Comparison of ENCODE assay signal across 10 cellular contexts in the genomic region with DNA sequence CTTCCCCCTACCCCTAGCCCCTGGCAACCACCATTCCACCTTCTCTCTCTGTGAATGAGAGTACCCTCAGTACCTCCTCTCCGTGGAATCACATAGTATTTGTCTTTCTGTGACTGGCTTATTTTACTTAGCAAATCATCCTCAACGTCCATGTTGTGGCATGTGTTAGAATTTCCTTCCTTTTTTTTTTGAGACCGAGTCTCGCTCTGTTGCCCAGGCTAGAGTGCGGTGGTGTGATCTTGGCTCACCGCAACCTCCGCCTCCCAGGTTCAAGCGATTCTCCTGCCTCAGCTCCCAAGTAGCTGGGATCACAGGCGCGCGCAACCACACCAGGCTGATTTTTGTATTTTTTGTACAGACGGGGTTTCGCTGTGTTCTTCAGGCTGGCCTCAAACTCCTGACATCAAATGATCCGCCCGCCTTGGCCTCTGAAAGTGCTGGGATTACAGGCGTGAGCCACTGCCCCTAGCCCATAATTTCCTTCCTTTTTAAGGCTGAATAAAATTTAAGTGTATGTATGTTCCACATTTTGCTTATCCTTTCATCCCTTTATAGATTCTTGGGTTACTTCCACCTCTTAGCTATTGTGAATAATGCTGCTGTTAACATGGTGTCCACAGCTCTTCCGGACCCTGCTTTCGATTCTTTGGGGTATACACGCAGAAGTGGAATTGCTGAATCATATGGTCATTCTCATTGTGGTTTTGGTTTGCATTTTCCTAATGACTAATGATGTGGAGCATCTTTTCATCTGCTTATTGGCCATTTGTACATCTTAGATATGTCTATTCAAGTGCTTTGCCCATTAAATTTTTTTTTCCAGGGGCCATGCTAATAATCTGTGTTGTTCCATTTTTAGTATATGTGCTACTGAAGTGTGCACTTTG. TPM values are rescaled to one million over a fixed set of nuclear protein-coding genes. Genes with fewer than 3 reads are reported as not detected.
DNase-seq lines count a peak whose midpoint lies in the region; ATAC-seq, FAIRE-seq and TF ChIP-seq lines count a peak whose summit lies in the region.
"Had no signal": no experiment of that assay in that cellular context is flagged by ENCODE, and none has a peak within 500 bp of the region (broad histone marks: within the 10 kb centered on the region; RNA-seq: fewer than 3 reads in every experiment).

No MANE protein-coding gene starts in this region.

- TF ChIP-seq EP300 in A549 (IDR thresholded peaks at IDR 0.05): no peak

- TF ChIP-seq RAD21 in A549 (conservative IDR thresholded peaks at IDR 0.05 in 1 of 2, IDR thresholded peaks at IDR 0.05 in 1 of 2): no peak

- H3K9me3 Mint-ChIP-seq in astrocyte (ENCODE audit: unreplicated experiment): peaks cover 5% of the 10 kb centered on the region

- CTCF ChIA-PET in A549 (lab: Yijun Ruan, JAX): interaction anchor here (0.7 to 2.8 kb wide), 5 partner anchors 9 to 355 kb away, joined by 3 to 10 read pairs (median 3); no protein-coding TSS in a partner anchor

- H3K4me1 Mint-ChIP-seq in astrocyte (ENCODE audit: low read depth, unreplicated experiment): peaks cover 7% of the 10 kb centered on the region

- H2AFZ ChIP-seq in astrocyte (ENCODE audit: low read depth, low read length): no peak overlapping the region

- H3K4me1 ChIP-seq in A549 (peaks cover 1% of the 10 kb centered on the region; the same call in 2 of the 3 replicates), astrocyte (ENCODE audit: insufficient read depth, low read length) (peaks cover 10% of the 10 kb centered on the region)

- H3K79me2 ChIP-seq in astrocyte (ENCODE audit: insufficient read depth, low read length): no peaks in the 10 kb centered on the region

- TF ChIP-seq CTCF in A549 (IDR thresholded peaks at IDR 0.05) (no peak), astrocyte (IDR thresholded peaks at IDR 0.05; ENCODE audit: insufficient read depth, low read depth, low read length) (no peak)

- no peak overlapping the region for H3K4me3 Mint-ChIP-seq in astrocyte (ENCODE audit: unreplicated experiment)
- H3K4me3 Mint-ChIP-seq: effector memory CD8-positive, alpha-beta T cell; mesothelial cell of epicardium had no signal

- H3K9ac ChIP-seq in astrocyte (ENCODE audit: low read length): peak overlapping the region; percentile 13

- no peaks in the 10 kb centered on the region for H4K20me1 ChIP-seq in astrocyte (ENCODE audit: insufficient read depth, low read length)

- POLR2A ChIA-PET in A549 (lab: Yijun Ruan, JAX): no interaction called here

- 88% methylated on average over 19 of the region's 19 CpGs for WGBS in A549 (ENCODE audit: missing lambda C conversion rate)

- no peaks in the 10 kb centered on the region for H3K27me3 Mint-ChIP-seq in astrocyte (ENCODE audit: low read depth, unreplicated experiment)
- H3K27me3 Mint-ChIP-seq: effector memory CD8-positive, alpha-beta T cell had no signal

- TF ChIP-seq POLR2A in A549 (IDR thresholded peaks at IDR 0.05; ENCODE audit: low read length): no peak

- H3K27me3 ChIP-seq in astrocyte (ENCODE audit: insufficient read depth, low read length): no peaks in the 10 kb centered on the region

- H3K27ac ChIP-seq in A549 (peak overlapping the region; percentile 11 to 49; a peak in 2 of 6 replicates), astrocyte (ENCODE audit: low read depth, low read length) (peak overlapping the region; percentile 80)

- peaks cover 5% of the 10 kb centered on the region for H3K36me3 Mint-ChIP-seq in astrocyte (ENCODE audit: low read depth, unreplicated experiment)

- H3K36me3 ChIP-seq in astrocyte (ENCODE audit: insufficient read depth, low read length): no peaks in the 10 kb centered on the region

- ATAC-seq in A549 (no peak), GM19035 (IDR thresholded peaks at IDR 0.05; ENCODE audit: unreplicated experiment) (peak; percentile 80), HG03095 (IDR thresholded peaks at IDR 0.05; ENCODE audit: unreplicated experiment) (peak; percentile 80)
- ATAC-seq: effector memory CD8-positive, alpha-beta T cell had no signal

- no peak for DNase-seq in A549 (ENCODE audit: low read depth in 1 of 2, low spot score in 1 of 2)
- DNase-seq in astrocyte (ENCODE audit: low read depth): peak; percentile 95
- no peak for DNase-seq in NCI-H2171 (lab: John Stamatoyannopoulos, UW)
- no peak for DNase-seq in NCI-H345 treated with DMSO at 0.1 percent for 48 hours (lab: John Stamatoyannopoulos, UW; ENCODE audit: unreplicated experiment)
- no peak for DNase-seq in NCI-H1417 treated with DMSO at 0.1 percent for 48 hours (lab: John Stamatoyannopoulos, UW)
- DNase-seq in retina: no peak
- DNase-seq: effector memory CD8-positive, alpha-beta T cell had no signal

- 0 out of 3 replicates have a peak, but pooled peaks cover 3% of the 10 kb centered on the region for H3K9me3 ChIP-seq in A549
- no peaks in the 10 kb centered on the region for H3K9me3 ChIP-seq in astrocyte (ENCODE audit: insufficient read depth, low read depth, low read length)

- H3K4me2 ChIP-seq in A549: no peak overlapping the region
- H3K4me2 ChIP-seq in astrocyte (ENCODE audit: low read length): peak overlapping the region; percentile 71

- H3K27ac Mint-ChIP-seq in astrocyte (ENCODE audit: unreplicated experiment): peak overlapping the region; percentile 51
- H3K27ac Mint-ChIP-seq: mesothelial cell of epicardium had no signal

- FAIRE-seq in A549 (lab: Jason Lieb, UNC): no peak
- FAIRE-seq in astrocyte (lab: Jason Lieb, UNC): peak; percentile 60

- H3K4me3 ChIP-seq in A549 (no peak overlapping the region), astrocyte (ENCODE audit: insufficient read depth, low read depth, low read length) (no peak overlapping the region)

TF ChIP-seq in A549, 52 proteins besides CTCF, POLR2A, EP300 and RAD21:
- TF ChIP-seq ZNF302 (CRISPR knock-in tag; IDR thresholded peaks at IDR 0.05): no peak
- no peak for TF ChIP-seq MAZ (IDR thresholded peaks at IDR 0.05; ENCODE audit: borderline replicate concordance, low read depth, low read length)
- no peak for TF ChIP-seq MYC (IDR thresholded peaks at IDR 0.05; ENCODE audit: borderline replicate concordance, low read length)
- TF ChIP-seq CEBPB (IDR thresholded peaks at IDR 0.05): no peak
- TF ChIP-seq KDM1A (IDR thresholded peaks at IDR 0.05; ENCODE audit: low read depth): no peak

RNA-seq across cellular contexts. Expression of gene ERRFI1, which starts 32.3 kb away (rescaled TPM):
- polyA plus RNA-seq in A549 (2011; rRNA removed) (193 and 217 TPM in 2 replicates), A549 (2017; fragmentation: RNase III; extraction: RNeasy Plus Mini Kit Qiagen cat#74134 plus additional on column Dnase treatment) (44.2 to 51.0 TPM (median 49.0 TPM) in 3 replicates)
- polyA plus RNA-seq in A549 (2012; cell fraction: cytosol; rRNA removed): 48.0 and 74.2 TPM in 2 replicates
- 61.4 and 108 TPM in 2 replicates for polyA plus RNA-seq in A549 (2012; cell fraction: nucleus; rRNA removed)
- polyA minus RNA-seq in A549 (2011; rRNA and poly(A)+ RNA removed): 94.7 and 114 TPM in 2 replicates
- 81.5 and 119 TPM in 2 replicates for total RNA-seq in astrocyte

RNA-seq across cellular contexts. Expression of gene PARK7, which starts 32.3 kb away (rescaled TPM):
- polyA plus RNA-seq in A549 (2011; rRNA removed) (317 and 446 TPM in 2 replicates), A549 (2017; fragmentation: RNase III; extraction: RNeasy Plus Mini Kit Qiagen cat#74134 plus additional on column Dnase treatment) (364 to 374 TPM (median 372 TPM) in 3 replicates)
- 250 and 287 TPM in 2 replicates for polyA plus RNA-seq in A549 (2012; cell fraction: cytosol; rRNA removed)
- 60.2 and 107 TPM in 2 replicates for polyA plus RNA-seq in A549 (2012; cell fraction: nucleus; rRNA removed)
- 68.9 and 96.2 TPM in 2 replicates for polyA minus RNA-seq in A549 (2011; rRNA and poly(A)+ RNA removed)
- total RNA-seq in astrocyte: 268 and 282 TPM in 2 replicates

RNA-seq across cellular contexts. Expression of gene TNFRSF9, which starts 53.2 kb away (rescaled TPM):
- polyA plus RNA-seq in A549 (2011; rRNA removed): 3.2 and 3.4 TPM in 2 replicates
- polyA plus RNA-seq in A549 (2012; cell fraction: cytosol; rRNA removed): 0.87 and 1.0 TPM in 2 replicates
- 0.83 and 1.5 TPM in 2 replicates for polyA plus RNA-seq in A549 (2012; cell fraction: nucleus; rRNA removed)
- polyA plus RNA-seq in A549 (2017; fragmentation: RNase III; extraction: RNeasy Plus Mini Kit Qiagen cat#74134 plus additional on column Dnase treatment): 0.75 to 1.8 TPM (median 1.0 TPM) in 3 replicates
- 1.9 and 4.2 TPM in 2 replicates for polyA minus RNA-seq in A549 (2011; rRNA and poly(A)+ RNA removed)
- 2.8 and 3.4 TPM in 2 replicates for total RNA-seq in astrocyte

Comparison
In these comparisons a context has a peak if more than half of its experiments do, and no peak if none do; other contexts are left out.
1. ATAC-seq: peak in GM19035 (single experiment) and HG03095 (single experiment); none in A549 (0 of 2).